ENCODE assay signal across 9 cellular contexts in the genomic region with DNA sequence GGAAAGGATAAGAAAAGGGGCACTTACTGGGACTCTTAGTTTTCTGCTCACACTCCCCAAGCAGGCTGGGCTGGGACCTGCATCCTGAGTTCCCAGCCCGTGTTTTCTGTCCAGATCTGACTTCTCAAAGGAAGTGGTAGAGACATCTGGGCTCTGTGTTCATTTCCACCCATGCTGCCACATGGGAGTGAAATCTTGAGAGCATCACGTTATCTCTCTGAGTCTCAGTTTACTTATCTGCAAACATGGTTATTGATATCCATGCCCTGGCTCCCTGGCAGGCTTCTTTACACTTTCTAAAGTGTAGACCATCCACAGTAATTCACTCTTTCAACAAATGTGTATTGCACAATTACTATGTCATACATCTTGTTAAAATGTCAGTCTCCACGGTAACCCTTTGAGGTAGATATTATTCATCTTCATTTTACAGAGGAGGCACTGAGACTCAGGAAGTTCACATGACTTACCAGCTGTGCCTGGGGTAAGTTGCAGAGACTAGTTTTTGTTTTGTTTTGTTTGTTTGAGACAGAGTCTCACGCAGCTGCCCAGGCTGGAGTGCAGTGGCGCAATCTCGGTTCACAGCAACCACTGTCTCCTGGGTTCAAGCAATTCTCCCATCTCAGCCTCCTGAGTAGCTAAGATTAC. TPM values are rescaled to one million over a fixed set of nuclear protein-coding genes. Genes with fewer than 3 reads are reported as not detected.
DNase-seq lines count a peak whose midpoint lies in the region; ATAC-seq and TF ChIP-seq lines count a peak whose summit lies in the region.
"Had no signal": no experiment of that assay in that cellular context is flagged by ENCODE, and none has a peak within 500 bp of the region (broad histone marks: within the 10 kb centered on the region; RNA-seq: fewer than 3 reads in every experiment).

No MANE protein-coding gene starts in this region.

- H3K27me3 Mint-ChIP-seq in activated T-cell treated with anti-CD3 and anti-CD28 coated beads, Interleukin-2, amount 50 U/mL, for 72 hours (ENCODE audit: low read depth), result no peaks in the 10 kb centered on the region

- no peaks in the 10 kb centered on the region for H3K9me3 Mint-ChIP-seq in activated T-cell treated with anti-CD3 and anti-CD28 coated beads, Interleukin-2, amount 50 U/mL, for 72 hours

- peak overlapping the region; percentile 98 for H3K27ac Mint-ChIP-seq in activated T-cell treated with anti-CD3 and anti-CD28 coated beads, Interleukin-2, amount 50 U/mL, for 72 hours

- intact Hi-C loops in lower leg skin (cut with DNase I; ENCODE audit: low total_unique reads), result loop anchor here (10.0 kb wide), 1 partner anchor 67 kb away; no protein-coding TSS in a partner anchor

- peaks cover 48% of the 10 kb centered on the region for H3K4me1 Mint-ChIP-seq in activated T-cell treated with anti-CD3 and anti-CD28 coated beads, Interleukin-2, amount 50 U/mL, for 72 hours (ENCODE audit: low read depth)

- DNase-seq in activated T-cell treated with anti-CD3 and anti-CD28 coated beads, Interleukin-2, amount 50 U/mL, for 1 hour, result peak; percentile 46
- DNase-seq in activated T-cell treated with anti-CD3 and anti-CD28 coated beads for 4 hours (no peak), NCI-H1417 (lab: John Stamatoyannopoulos, UW) (peak in 2 of 3 experiments; percentile 22 to 73), kidney glomerular epithelial cell (lab: John Stamatoyannopoulos, UW) (peak; percentile 52), lower leg skin (ENCODE audit: low spot score in 2 of 2) (no peak), hypothalamus (lab: John Stamatoyannopoulos, UW) (no peak), anterior cingulate cortex (lab: John Stamatoyannopoulos, UW) (no peak)
- peak; percentile 50 to 62 for DNase-seq in activated T-cell treated with anti-CD3 and anti-CD28 coated beads, Interleukin-2, amount 50 U/mL, for 72 hours

- H3K4me3 ChIP-seq in lower leg skin (ENCODE audit: low read depth, poor library complexity, severe bottlenecking), result no peak overlapping the region
- H3K4me3 ChIP-seq: adrenal gland had no signal

- peak overlapping the region; percentile 81 to 93 for H3K4me3 Mint-ChIP-seq in activated T-cell treated with anti-CD3 and anti-CD28 coated beads, Interleukin-2, amount 50 U/mL, for 72 hours

- H3K36me3 Mint-ChIP-seq in activated T-cell treated with anti-CD3 and anti-CD28 coated beads, Interleukin-2, amount 50 U/mL, for 72 hours (ENCODE audit: insufficient read depth in 2 of 2), result no peaks in the 10 kb centered on the region

- TF ChIP-seq POLR2A in lower leg skin (IDR thresholded peaks at IDR 0.05), result no peak

- WGBS in lower leg skin, 2 donors, result 44 to 50% methylated on average over 6 of the region's 6 CpGs

- peak; percentile 59 to 61 for ATAC-seq in activated T-cell treated with anti-CD3 and anti-CD28 coated beads, Interleukin-2, amount 50 U/mL, for 72 hours (replicated peaks in 1 of 2)

- no peak for TF ChIP-seq CTCF in lower leg skin (IDR thresholded peaks at IDR 0.05)

RNA-seq across cellular contexts. Expression of gene ZNF688, which starts 3.4 kb away (rescaled TPM):
- total RNA-seq in activated T-cell treated with anti-CD3 and anti-CD28 coated beads, Interleukin-2, amount 50 U/mL, for 72 hours, result 10 to 100 TPM; 14.5 TPM
- total RNA-seq in lower leg skin, result 10 to 100 TPM; 11.9 to 22.5 (median 16.0) TPM

RNA-seq across cellular contexts. Expression of gene ZNF764, which starts 9.9 kb away (rescaled TPM):
- total RNA-seq in activated T-cell treated with anti-CD3 and anti-CD28 coated beads, Interleukin-2, amount 50 U/mL, for 72 hours, result 10 to 100 TPM; 10.7 to 12.7 TPM
- total RNA-seq in lower leg skin, result 10 to 100 TPM in 3 of 4 donors, 1 to 10 TPM in 1; 8.3 to 12.0 (median 10.3) TPM

RNA-seq across cellular contexts. Expression of gene ZNF785, which starts 17.4 kb away (rescaled TPM):
- 10 to 100 TPM; 10.9 to 12.6 TPM for total RNA-seq in activated T-cell treated with anti-CD3 and anti-CD28 coated beads, Interleukin-2, amount 50 U/mL, for 72 hours
- total RNA-seq in lower leg skin, result 10 to 100 TPM in 2 of 4 donors, 1 to 10 TPM in 2; 9.5 to 19.2 (median 10.4) TPM

RNA-seq across cellular contexts. Expression of gene ZNF747, which starts 33.5 kb away (rescaled TPM):
- 1 to 10 TPM; 8.3 to 9.2 TPM for total RNA-seq in activated T-cell treated with anti-CD3 and anti-CD28 coated beads, Interleukin-2, amount 50 U/mL, for 72 hours
- 10 to 100 TPM in 3 of 4 donors, 1 to 10 TPM in 1; 9.9 to 23.7 (median 19.6) TPM for total RNA-seq in lower leg skin

RNA-seq across cellular contexts. Expression of gene ZNF768, which starts 41.7 kb away (rescaled TPM):
- total RNA-seq in activated T-cell treated with anti-CD3 and anti-CD28 coated beads, Interleukin-2, amount 50 U/mL, for 72 hours, result 10 to 100 TPM; 21.0 to 22.5 TPM
- 10 to 100 TPM; 31.1 to 43.5 (median 41.0) TPM for total RNA-seq in lower leg skin

Comparison
In these comparisons a context has a peak if more than half of its experiments do, and no peak if none do; other contexts are left out.
1. DNase-seq: peak in activated T-cell treated with anti-CD3 and anti-CD28 coated beads, Interleukin-2, amount 50 U/mL, for 1 hour (single experiment), NCI-H1417 (2 of 3), activated T-cell treated with anti-CD3 and anti-CD28 coated beads, Interleukin-2, amount 50 U/mL, for 72 hours (2 of 2) and kidney glomerular epithelial cell (single experiment); none in activated T-cell treated with anti-CD3 and anti-CD28 coated beads for 4 hours (single experiment), lower leg skin (0 of 2), hypothalamus (0 of 51) and anterior cingulate cortex (0 of 58).